ENCODE assay signal across 8 cellular contexts in the genomic region with DNA sequence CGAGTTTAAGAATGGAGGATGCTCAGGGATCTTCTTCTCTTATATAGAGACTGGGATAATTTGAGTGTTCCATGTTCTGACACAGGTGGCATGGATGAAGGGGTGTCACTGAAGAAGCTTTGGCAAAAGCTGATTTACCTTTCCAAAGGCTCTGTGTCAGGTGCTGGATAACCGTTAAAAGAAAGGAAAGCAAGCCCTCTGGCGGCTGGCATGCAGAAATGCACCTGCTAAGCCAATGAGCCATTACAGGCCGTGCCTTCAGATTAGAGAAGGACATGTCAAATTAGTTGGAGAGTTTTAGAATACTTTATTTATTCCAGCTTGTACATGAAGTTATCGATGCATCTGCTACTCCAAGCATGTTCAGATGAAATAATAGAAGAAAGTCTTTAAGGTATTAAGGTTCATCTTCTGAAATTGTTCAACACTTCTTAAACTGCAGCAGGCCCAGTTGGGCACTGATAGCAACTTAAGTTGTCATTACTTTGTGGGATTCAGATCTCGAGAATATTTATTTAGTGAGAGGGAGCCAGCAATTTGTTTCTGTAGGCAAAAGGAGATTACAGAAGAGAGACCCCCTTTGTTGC.
DNase-seq lines count a peak whose midpoint lies in the region; ATAC-seq and TF ChIP-seq lines count a peak whose summit lies in the region.

No MANE protein-coding gene starts in this region.

- in situ Hi-C loops in GM13977 (cut with MboI; ENCODE audit: low pct_unique_long_range_greater_than_20kb, low sequenced_read_pairs, unreplicated experiment), result no loop called here

- no peak overlapping the region for H3K4me3 ChIP-seq in BJ (ENCODE audit: low read depth, low read length)

- ATAC-seq in HG02759 (IDR thresholded peaks at IDR 0.05; ENCODE audit: unreplicated experiment) (peak; percentile 97), WTC11 (peak; percentile 90)

- DNase-seq in BJ (ENCODE audit: low read depth) (no peak), GM13977 (ENCODE audit: low spot score) (peak; percentile 14), NCI-H1105 (lab: John Stamatoyannopoulos, UW) (peak; percentile 59), WTC11 (ENCODE audit: low spot score) (peak; percentile 69), germinal center (ENCODE audit: low spot score) (peak; percentile 14), retina (peak; percentile 47), occipital lobe (lab: John Stamatoyannopoulos, UW) (no peak)

- peaks cover 7% of the 10 kb centered on the region for H3K36me3 Mint-ChIP-seq in WTC11

- TF ChIP-seq CTCF in BJ (IDR thresholded peaks at IDR 0.05; ENCODE audit: insufficient read depth, low read depth, low read length) (peak; percentile 80), GM13977 (IDR thresholded peaks at IDR 0.05; ENCODE audit: extremely low read depth, insufficient read depth, missing control alignments) (peak; percentile 78), WTC11 (IDR thresholded peaks at IDR 0.05) (peak; percentile 96)

- H3K36me3 ChIP-seq in BJ (ENCODE audit: control insufficient read depth, insufficient read depth, low read length), result no peaks in the 10 kb centered on the region

- no peak overlapping the region for H3K4me3 Mint-ChIP-seq in WTC11

- POLR2A ChIA-PET in BJ (lab: Charles Lee) (no interaction called here), WTC11 (lab: Charles Lee) (interaction anchor here (0.6 kb wide), 1 partner anchor 882 kb away, joined by 3 read pairs; no protein-coding TSS in a partner anchor)

- CTCF ChIA-PET in BJ (lab: Yijun Ruan, JAX), result interaction anchor here (1.4 to 2.5 kb wide), 4 partner anchors 10 to 27 kb away, joined by 3 to 9 read pairs (median 5); no protein-coding TSS in a partner anchor
- CTCF ChIA-PET in WTC11 (lab: Charles Lee), result interaction anchor here (0.6 to 2.8 kb wide), 15 partner anchors 9 to 882 kb away, joined by 3 to 22 read pairs (median 3); no protein-coding TSS in a partner anchor

- no peaks in the 10 kb centered on the region for H3K27me3 Mint-ChIP-seq in WTC11 (ENCODE audit: low read depth)

- H3K27me3 ChIP-seq in BJ (ENCODE audit: control insufficient read depth, insufficient read depth, low read length), result no peaks in the 10 kb centered on the region

- peaks cover 39% of the 10 kb centered on the region for H3K4me1 Mint-ChIP-seq in WTC11

- peak overlapping the region; percentile 7; the same call in 1 of the 2 replicates for H3K27ac Mint-ChIP-seq in WTC11

- H3K9me3 Mint-ChIP-seq in WTC11, result peaks cover 9% of the 10 kb centered on the region

TF ChIP-seq in WTC11, 78 proteins besides CTCF, POLR2A, EP300 and RAD21:
- TF ChIP-seq, protein P1, sequence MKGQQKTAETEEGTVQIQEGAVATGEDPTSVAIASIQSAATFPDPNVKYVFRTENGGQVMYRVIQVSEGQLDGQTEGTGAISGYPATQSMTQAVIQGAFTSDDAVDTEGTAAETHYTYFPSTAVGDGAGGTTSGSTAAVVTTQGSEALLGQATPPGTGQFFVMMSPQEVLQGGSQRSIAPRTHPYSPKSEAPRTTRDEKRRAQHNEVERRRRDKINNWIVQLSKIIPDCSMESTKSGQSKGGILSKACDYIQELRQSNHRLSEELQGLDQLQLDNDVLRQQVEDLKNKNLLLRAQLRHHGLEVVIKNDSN (CRISPR knock-in tag; IDR thresholded peaks at IDR 0.05), result peak; percentile 55; the same call in 1 of the 2 replicates
- TF ChIP-seq TEAD1 (CRISPR knock-in tag; IDR thresholded peaks at IDR 0.05) (peak; percentile 99), PRDM15 (CRISPR knock-in tag; IDR thresholded peaks at IDR 0.05) (no peak), ZNF138 (CRISPR knock-in tag; conservative IDR thresholded peaks at IDR 0.05) (no peak), MYBL2 (CRISPR knock-in tag; IDR thresholded peaks at IDR 0.05) (0 out of 2 replicates have a peak, but pooled peaks have one; percentile 36), FOXK1 (CRISPR knock-in tag; IDR thresholded peaks at IDR 0.05) (no peak), ATF1 (CRISPR knock-in tag; IDR thresholded peaks at IDR 0.05) (no peak), TEAD4 (CRISPR knock-in tag; IDR thresholded peaks at IDR 0.05) (peak; percentile 97), SOX15 (CRISPR knock-in tag; IDR thresholded peaks at IDR 0.05) (no peak)

Comparison
In these comparisons a context has a peak if more than half of its experiments do, and no peak if none do; other contexts are left out.
1. DNase-seq: peak in GM13977 (single experiment), NCI-H1105 (single experiment), WTC11 (single experiment), germinal center (single experiment) and retina (single experiment); none in BJ (single experiment) and occipital lobe (single experiment).
2. Peak in every context shown above with its lines, with median percentiles within 50 percentile points of each other: CTCF ChIP-seq.